In genomic region chr12:10363922-10364838, GRCh38 we compare ENCODE assay signal across 8 cellular contexts.
DNase-seq lines count a peak whose midpoint lies in the region; ATAC-seq lines count a peak whose summit lies in the region.

No MANE protein-coding gene starts in this region.

- DNase-seq in ELR (ENCODE audit: low read depth) (peak; percentile 54), RKO (ENCODE audit: low spot score) (peak; percentile 50), kidney glomerular epithelial cell (lab: John Stamatoyannopoulos, UW) (peak; percentile 70), NCI-H1694 (lab: John Stamatoyannopoulos, UW) (no peak)
- DNase-seq in central memory CD4-positive, alpha-beta T cell, result peak; percentile 33
- DNase-seq in stimulated activated naive CD8-positive, alpha-beta T cell treated with anti-CD3 and anti-CD28 coated beads, Interleukin-15, amount 100 ng/mL, for 72 hours, result peak; percentile 62 to 76

- H3K27ac Mint-ChIP-seq in stimulated activated naive CD8-positive, alpha-beta T cell treated with anti-CD3 and anti-CD28 coated beads, Interleukin-15, amount 100 ng/mL, for 72 hours, result no peak overlapping the region

- no peaks in the 10 kb centered on the region for H3K27me3 Mint-ChIP-seq in stimulated activated naive CD8-positive, alpha-beta T cell treated with anti-CD3 and anti-CD28 coated beads, Interleukin-15, amount 100 ng/mL, for 72 hours

- no peak overlapping the region for H3K4me3 Mint-ChIP-seq in stimulated activated naive CD8-positive, alpha-beta T cell treated with anti-CD3 and anti-CD28 coated beads, Interleukin-15, amount 100 ng/mL, for 72 hours

- ATAC-seq in GM19467 (IDR thresholded peaks at IDR 0.05; ENCODE audit: unreplicated experiment) (peak; percentile 84), HG03457 (IDR thresholded peaks at IDR 0.05; ENCODE audit: unreplicated experiment) (peak; percentile 89)
- ATAC-seq in stimulated activated naive CD8-positive, alpha-beta T cell treated with anti-CD3 and anti-CD28 coated beads, Interleukin-15, amount 100 ng/mL, for 72 hours, result peak; percentile 86

- peaks cover 4 to 8% of the 10 kb centered on the region in 2 donors for H3K9me3 Mint-ChIP-seq in stimulated activated naive CD8-positive, alpha-beta T cell treated with anti-CD3 and anti-CD28 coated beads, Interleukin-15, amount 100 ng/mL, for 72 hours

- H3K4me1 Mint-ChIP-seq in stimulated activated naive CD8-positive, alpha-beta T cell treated with anti-CD3 and anti-CD28 coated beads, Interleukin-15, amount 100 ng/mL, for 72 hours, result peaks cover 43% of the 10 kb centered on the region
